In the genomic region with DNA sequence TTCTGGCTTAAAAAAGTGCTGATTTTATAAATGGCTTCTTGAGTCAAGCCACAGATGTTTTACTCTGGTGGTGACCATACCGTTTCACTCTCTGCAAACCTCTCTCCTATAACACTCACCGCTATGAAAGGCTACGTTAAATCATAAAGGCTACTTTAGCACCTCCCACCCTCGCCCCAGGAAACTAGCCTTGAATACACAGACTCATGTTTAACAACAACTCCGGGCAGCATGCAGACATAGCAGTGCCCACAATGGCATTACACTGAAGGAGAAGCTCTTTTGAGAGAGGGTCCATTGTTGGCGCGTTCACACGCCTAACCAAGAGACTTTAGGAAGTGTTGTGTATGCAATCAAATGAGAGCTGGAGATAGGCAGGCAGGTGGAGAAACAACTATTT, we compare ENCODE assay signal across 1 cellular context.
TF ChIP-seq lines count a peak whose summit lies in the region.

No MANE protein-coding gene starts in this region.

TF ChIP-seq in SK-N-SH treated with all-trans-retinoic acid at 6 μM for 48 hours, 23 proteins besides CTCF, POLR2A, EP300 and RAD21 (continued from another document):
- TF ChIP-seq, protein P1, sequence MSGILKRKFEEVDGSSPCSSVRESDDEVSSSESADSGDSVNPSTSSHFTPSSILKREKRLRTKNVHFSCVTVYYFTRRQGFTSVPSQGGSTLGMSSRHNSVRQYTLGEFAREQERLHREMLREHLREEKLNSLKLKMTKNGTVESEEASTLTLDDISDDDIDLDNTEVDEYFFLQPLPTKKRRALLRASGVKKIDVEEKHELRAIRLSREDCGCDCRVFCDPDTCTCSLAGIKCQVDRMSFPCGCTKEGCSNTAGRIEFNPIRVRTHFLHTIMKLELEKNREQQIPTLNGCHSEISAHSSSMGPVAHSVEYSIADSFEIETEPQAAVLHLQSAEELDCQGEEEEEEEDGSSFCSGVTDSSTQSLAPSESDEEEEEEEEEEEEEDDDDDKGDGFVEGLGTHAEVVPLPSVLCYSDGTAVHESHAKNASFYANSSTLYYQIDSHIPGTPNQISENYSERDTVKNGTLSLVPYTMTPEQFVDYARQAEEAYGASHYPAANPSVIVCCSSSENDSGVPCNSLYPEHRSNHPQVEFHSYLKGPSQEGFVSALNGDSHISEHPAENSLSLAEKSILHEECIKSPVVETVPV (CRISPR knock-in tag; IDR thresholded peaks at IDR 0.05): no peak
- TF ChIP-seq BACH2 (CRISPR knock-in tag; IDR thresholded peaks at IDR 0.05; ENCODE audit: borderline replicate concordance): no peak
- no peak for TF ChIP-seq PPARA (CRISPR knock-in tag; IDR thresholded peaks at IDR 0.05; ENCODE audit: borderline replicate concordance)
- TF ChIP-seq, protein P2, sequence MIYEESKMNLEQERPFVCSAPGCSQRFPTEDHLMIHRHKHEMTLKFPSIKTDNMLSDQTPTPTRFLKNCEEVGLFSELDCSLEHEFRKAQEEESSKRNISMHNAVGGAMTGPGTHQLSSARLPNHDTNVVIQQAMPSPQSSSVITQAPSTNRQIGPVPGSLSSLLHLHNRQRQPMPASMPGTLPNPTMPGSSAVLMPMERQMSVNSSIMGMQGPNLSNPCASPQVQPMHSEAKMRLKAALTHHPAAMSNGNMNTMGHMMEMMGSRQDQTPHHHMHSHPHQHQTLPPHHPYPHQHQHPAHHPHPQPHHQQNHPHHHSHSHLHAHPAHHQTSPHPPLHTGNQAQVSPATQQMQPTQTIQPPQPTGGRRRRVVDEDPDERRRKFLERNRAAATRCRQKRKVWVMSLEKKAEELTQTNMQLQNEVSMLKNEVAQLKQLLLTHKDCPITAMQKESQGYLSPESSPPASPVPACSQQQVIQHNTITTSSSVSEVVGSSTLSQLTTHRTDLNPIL (CRISPR knock-in tag; IDR thresholded peaks at IDR 0.05; ENCODE audit: low read depth): no peak
- no peak for TF ChIP-seq ESRRG (CRISPR knock-in tag; IDR thresholded peaks at IDR 0.05)
- no peak for TF ChIP-seq ZFP30 (CRISPR knock-in tag; IDR thresholded peaks at IDR 0.05)
- TF ChIP-seq TOX (CRISPR knock-in tag; IDR thresholded peaks at IDR 0.05; ENCODE audit: borderline replicate concordance): no peak
- no peak for TF ChIP-seq ZNF70 (CRISPR knock-in tag; IDR thresholded peaks at IDR 0.05)
- no peak for TF ChIP-seq ZC3H10 (CRISPR knock-in tag; IDR thresholded peaks at IDR 0.05)
- TF ChIP-seq, protein P3, sequence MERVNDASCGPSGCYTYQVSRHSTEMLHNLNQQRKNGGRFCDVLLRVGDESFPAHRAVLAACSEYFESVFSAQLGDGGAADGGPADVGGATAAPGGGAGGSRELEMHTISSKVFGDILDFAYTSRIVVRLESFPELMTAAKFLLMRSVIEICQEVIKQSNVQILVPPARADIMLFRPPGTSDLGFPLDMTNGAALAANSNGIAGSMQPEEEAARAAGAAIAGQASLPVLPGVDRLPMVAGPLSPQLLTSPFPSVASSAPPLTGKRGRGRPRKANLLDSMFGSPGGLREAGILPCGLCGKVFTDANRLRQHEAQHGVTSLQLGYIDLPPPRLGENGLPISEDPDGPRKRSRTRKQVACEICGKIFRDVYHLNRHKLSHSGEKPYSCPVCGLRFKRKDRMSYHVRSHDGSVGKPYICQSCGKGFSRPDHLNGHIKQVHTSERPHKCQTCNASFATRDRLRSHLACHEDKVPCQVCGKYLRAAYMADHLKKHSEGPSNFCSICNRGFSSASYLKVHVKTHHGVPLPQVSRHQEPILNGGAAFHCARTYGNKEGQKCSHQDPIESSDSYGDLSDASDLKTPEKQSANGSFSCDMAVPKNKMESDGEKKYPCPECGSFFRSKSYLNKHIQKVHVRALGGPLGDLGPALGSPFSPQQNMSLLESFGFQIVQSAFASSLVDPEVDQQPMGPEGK (CRISPR knock-in tag; IDR thresholded peaks at IDR 0.05; ENCODE audit: borderline replicate concordance): no peak
- TF ChIP-seq SNAI2 (CRISPR knock-in tag; IDR thresholded peaks at IDR 0.05): no peak
- no peak for TF ChIP-seq TCF4 (CRISPR knock-in tag; IDR thresholded peaks at IDR 0.05; ENCODE audit: borderline replicate concordance)
- no peak for TF ChIP-seq CSDC2 (CRISPR knock-in tag; IDR thresholded peaks at IDR 0.05)
- TF ChIP-seq, protein P4, sequence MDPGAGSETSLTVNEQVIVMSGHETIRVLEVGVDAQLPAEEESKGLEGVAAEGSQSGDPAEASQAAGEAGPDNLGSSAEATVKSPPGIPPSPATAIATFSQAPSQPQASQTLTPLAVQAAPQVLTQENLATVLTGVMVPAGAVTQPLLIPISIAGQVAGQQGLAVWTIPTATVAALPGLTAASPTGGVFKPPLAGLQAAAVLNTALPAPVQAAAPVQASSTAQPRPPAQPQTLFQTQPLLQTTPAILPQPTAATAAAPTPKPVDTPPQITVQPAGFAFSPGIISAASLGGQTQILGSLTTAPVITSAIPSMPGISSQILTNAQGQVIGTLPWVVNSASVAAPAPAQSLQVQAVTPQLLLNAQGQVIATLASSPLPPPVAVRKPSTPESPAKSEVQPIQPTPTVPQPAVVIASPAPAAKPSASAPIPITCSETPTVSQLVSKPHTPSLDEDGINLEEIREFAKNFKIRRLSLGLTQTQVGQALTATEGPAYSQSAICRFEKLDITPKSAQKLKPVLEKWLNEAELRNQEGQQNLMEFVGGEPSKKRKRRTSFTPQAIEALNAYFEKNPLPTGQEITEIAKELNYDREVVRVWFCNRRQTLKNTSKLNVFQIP (CRISPR knock-in tag; IDR thresholded peaks at IDR 0.05; ENCODE audit: borderline replicate concordance, low read depth): no peak
- TF ChIP-seq ISL1 (CRISPR knock-in tag; IDR thresholded peaks at IDR 0.05): no peak
- no peak for TF ChIP-seq ZFP3 (CRISPR knock-in tag; IDR thresholded peaks at IDR 0.05)
- TF ChIP-seq OSR1 (CRISPR knock-in tag; IDR thresholded peaks at IDR 0.05): no peak
- TF ChIP-seq ZNF8 (CRISPR knock-in tag; IDR thresholded peaks at IDR 0.05): no peak
- TF ChIP-seq GLIS3 (CRISPR knock-in tag; IDR thresholded peaks at IDR 0.05): no peak
